12 cellular contexts compared by ENCODE assay signal in the genomic region with DNA sequence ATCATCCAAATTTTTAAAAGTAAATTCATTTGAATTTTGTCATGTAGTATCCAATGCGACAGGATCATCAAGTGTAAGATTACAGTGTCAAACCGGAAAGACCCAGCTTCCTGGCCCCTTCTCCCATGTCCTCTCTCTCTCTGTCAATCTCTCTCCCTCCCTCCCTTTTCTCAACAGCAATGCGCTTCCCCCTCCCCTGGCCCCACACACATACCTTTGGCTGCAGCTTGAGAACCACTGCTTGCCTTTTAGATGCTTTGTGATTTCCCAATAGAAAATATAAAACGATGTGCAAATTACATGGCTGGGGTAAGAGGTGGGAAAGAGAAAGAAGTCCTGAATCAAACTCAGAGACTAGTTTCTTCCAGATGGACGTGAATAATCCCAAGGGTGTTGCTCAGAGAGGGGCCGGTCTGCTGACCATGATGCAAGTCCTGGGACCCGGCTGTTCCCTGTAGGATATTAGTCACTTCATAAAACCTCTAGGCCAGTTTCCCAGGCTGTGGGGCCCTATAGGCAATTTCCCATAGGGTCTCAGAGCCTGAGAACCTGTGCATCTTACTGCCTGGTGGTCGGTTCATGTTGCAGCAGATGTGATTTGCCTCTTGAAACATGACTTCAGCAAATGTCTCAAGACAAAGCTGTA. TPM values are rescaled to one million over a fixed set of nuclear protein-coding genes. Genes with fewer than 3 reads are reported as not detected.
DNase-seq lines count a peak whose midpoint lies in the region; ATAC-seq and TF ChIP-seq lines count a peak whose summit lies in the region.
"Had no signal": no experiment of that assay in that cellular context is flagged by ENCODE, and none has a peak within 500 bp of the region (broad histone marks: within the 10 kb centered on the region; RNA-seq: fewer than 3 reads in every experiment).

No MANE protein-coding gene starts in this region.

- TF ChIP-seq EP300 in upper lobe of left lung (IDR thresholded peaks at IDR 0.05) = no peak

- H3K4me1 ChIP-seq in adipocyte (ENCODE audit: control insufficient read depth, insufficient read depth, low read length) (peaks cover 20% of the 10 kb centered on the region), left ventricle myocardium inferior (peaks cover 22% of the 10 kb centered on the region), smooth muscle cell (ENCODE audit: low read depth) (no peaks in the 10 kb centered on the region), upper lobe of left lung (peaks cover 0 to 20% (median 13%) of the 10 kb centered on the region in 4 donors)

- H3K27me3 ChIP-seq in adipocyte (replicated peaks; ENCODE audit: control insufficient read depth, insufficient read depth, low read length) (peaks cover 5% of the 10 kb centered on the region), left ventricle myocardium inferior (ENCODE audit: low read depth) (no peaks in the 10 kb centered on the region), smooth muscle cell (ENCODE audit: low read depth) (no peaks in the 10 kb centered on the region), upper lobe of left lung (no peaks in the 10 kb centered on the region)
- H3K27me3 ChIP-seq: esophagus squamous epithelium had no signal

- H4K20me1 ChIP-seq in smooth muscle cell (ENCODE audit: low read depth) = no peaks in the 10 kb centered on the region

- H3F3A ChIP-seq in smooth muscle cell (ENCODE audit: low read depth) = no peaks in the 10 kb centered on the region

- peak; percentile 90 for DNase-seq in GM03348 (ENCODE audit: low spot score)
- peak; percentile 85 for DNase-seq in adipocyte (ENCODE audit: low read depth)
- DNase-seq in left ventricle myocardium inferior = no peak
- DNase-seq in smooth muscle cell (lab: John Stamatoyannopoulos, UW; ENCODE audit: unreplicated experiment) = no peak
- no peak for DNase-seq in upper lobe of left lung
- DNase-seq in NCI-H1417 treated with DMSO at 0.1 percent for 48 hours (lab: John Stamatoyannopoulos, UW) = no peak
- no peak for DNase-seq in globus pallidus (ENCODE audit: low spot score)
- no peak for DNase-seq in central memory CD4-positive, alpha-beta T cell
- DNase-seq: activated T-cell treated with anti-CD3 and anti-CD28 coated beads, Interleukin-2, amount 50 U/mL, for 24 hours; esophagus squamous epithelium; NCI-H510A had no signal

- H3K4me3 ChIP-seq in adipocyte (ENCODE audit: low read length) = peak overlapping the region; percentile 28
- peak overlapping the region; percentile 38 for H3K4me3 ChIP-seq in left ventricle myocardium inferior
- H3K4me3 ChIP-seq in smooth muscle cell = no peak overlapping the region
- H3K4me3 ChIP-seq in upper lobe of left lung = no peak overlapping the region
- H3K4me3 ChIP-seq: esophagus squamous epithelium had no signal

- H3K9me3 ChIP-seq in adipocyte (ENCODE audit: control insufficient read depth, low read length) (no peaks in the 10 kb centered on the region), left ventricle myocardium inferior (replicated peaks) (no peaks in the 10 kb centered on the region), smooth muscle cell (replicated peaks; ENCODE audit: low read depth) (no peaks in the 10 kb centered on the region), upper lobe of left lung (no peaks in the 10 kb centered on the region)
- H3K9me3 ChIP-seq: esophagus squamous epithelium had no signal

- WGBS in smooth muscle cell (ENCODE audit: low lambda C conversion rate) = 40% methylated on average over 8 of the region's 8 CpGs
- WGBS in upper lobe of left lung, 2 donors = 69 to 76% methylated on average over 8 of the region's 8 CpGs

- H3K9ac ChIP-seq in adipocyte (ENCODE audit: low read length) = peak overlapping the region; percentile 3
- H3K9ac ChIP-seq in smooth muscle cell (ENCODE audit: low read depth) = no peak overlapping the region

- ATAC-seq in upper lobe of left lung (ENCODE audit: low FRiP score in 2 of 2) = no peak

- no peak for TF ChIP-seq POLR2A in upper lobe of left lung (IDR thresholded peaks at IDR 0.05)

- intact Hi-C loops in left ventricle myocardium inferior (cut with micrococcal nuclease) = no loop called here

- H3K36me3 ChIP-seq in adipocyte (ENCODE audit: control insufficient read depth, insufficient read depth, low read length, severe bottlenecking) (no peaks in the 10 kb centered on the region), left ventricle myocardium inferior (no peaks in the 10 kb centered on the region), smooth muscle cell (ENCODE audit: low read depth) (no peaks in the 10 kb centered on the region), upper lobe of left lung (no peaks in the 10 kb centered on the region)
- H3K36me3 ChIP-seq: esophagus squamous epithelium had no signal

- H3K4me2 ChIP-seq in smooth muscle cell = peak overlapping the region; percentile 61

- H3K27ac ChIP-seq in left ventricle myocardium inferior (replicated peaks) (peak overlapping the region; percentile 60), smooth muscle cell (ENCODE audit: low read depth) (no peak overlapping the region), upper lobe of left lung (no peak overlapping the region)
- H3K27ac ChIP-seq: HL-60 had no signal

- peak overlapping the region; percentile 32 for H2AFZ ChIP-seq in smooth muscle cell (ENCODE audit: low read depth)

- TF ChIP-seq CTCF in left ventricle myocardium inferior (IDR thresholded peaks at IDR 0.05; ENCODE audit: borderline replicate concordance) = no peak
- no peak for TF ChIP-seq CTCF in smooth muscle cell (IDR thresholded peaks at IDR 0.05; ENCODE audit: borderline replicate concordance, insufficient read depth, poor library complexity, severe bottlenecking)
- TF ChIP-seq CTCF in upper lobe of left lung (IDR thresholded peaks at IDR 0.05) = no peak

- H3K79me2 ChIP-seq in smooth muscle cell (ENCODE audit: low read depth) = no peaks in the 10 kb centered on the region

RNA-seq across cellular contexts. Expression of a gene that starts 34.3 kb away (rescaled TPM):
- total RNA-seq in left ventricle myocardium inferior (45.3 TPM), smooth muscle cell (22.8 and 25.9 TPM in 2 replicates), upper lobe of left lung (100 to 1,000 TPM in 1 of 6 donors, 10 to 100 TPM in 5; 29.3 to 107 (median 79.0) TPM)
- 4.1 and 7.4 TPM in 2 replicates for polyA plus RNA-seq in smooth muscle cell

Comparison
In these comparisons a context has a peak if more than half of its experiments do, and no peak if none do; other contexts are left out.
1. DNase-seq: peak in GM03348 (single experiment) and adipocyte (single experiment); none in left ventricle myocardium inferior (single experiment), smooth muscle cell (single experiment), upper lobe of left lung (0 of 2), NCI-H1417 treated with DMSO at 0.1 percent for 48 hours (single experiment), globus pallidus (single experiment) and central memory CD4-positive, alpha-beta T cell (single experiment).
2. H3K4me3 ChIP-seq: peak in adipocyte (single experiment) and left ventricle myocardium inferior (single experiment); none in smooth muscle cell (single experiment) and upper lobe of left lung (0 of 4).